Comparison of ENCODE assay signal across 2 cellular contexts in the genomic region with DNA sequence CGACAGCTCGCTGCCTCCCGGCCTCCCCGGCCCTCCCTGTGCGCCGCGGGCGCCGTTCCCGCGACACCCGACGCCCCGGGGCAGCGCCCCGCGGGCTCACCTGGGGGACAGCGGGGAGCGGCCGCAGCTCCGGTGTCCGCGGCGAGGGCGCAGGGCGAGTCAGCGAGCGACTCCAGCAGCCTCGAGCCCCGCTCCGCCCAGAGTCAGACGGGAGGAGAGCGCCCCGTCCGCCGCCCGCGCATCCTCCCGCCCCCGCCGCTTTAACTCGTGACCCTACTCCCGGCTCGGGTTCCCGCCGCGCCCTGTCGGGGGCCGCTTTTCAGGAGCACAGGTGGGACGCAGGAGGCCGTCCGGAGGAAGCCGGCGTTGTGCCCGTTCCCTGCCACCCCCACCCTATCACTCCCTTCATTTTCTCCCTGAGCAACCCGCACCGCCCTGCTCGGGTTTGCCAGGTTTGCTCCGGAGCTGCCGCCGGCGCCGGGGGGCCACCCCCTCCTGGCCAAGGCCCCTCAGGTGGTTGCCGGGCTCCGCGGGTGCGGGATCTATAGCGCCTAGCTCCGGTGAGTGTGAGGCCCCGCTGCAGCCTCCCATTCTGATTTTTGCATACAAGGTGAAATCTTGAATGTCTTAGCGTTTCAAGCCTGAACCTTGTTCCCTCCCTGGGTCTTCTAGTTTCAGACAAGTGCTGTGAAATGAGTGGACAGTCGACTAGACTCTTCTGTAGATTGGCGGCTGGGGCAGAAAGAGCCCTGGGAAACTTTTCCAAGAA.
TF ChIP-seq lines count a peak whose summit lies in the region.

A gene with protein sequence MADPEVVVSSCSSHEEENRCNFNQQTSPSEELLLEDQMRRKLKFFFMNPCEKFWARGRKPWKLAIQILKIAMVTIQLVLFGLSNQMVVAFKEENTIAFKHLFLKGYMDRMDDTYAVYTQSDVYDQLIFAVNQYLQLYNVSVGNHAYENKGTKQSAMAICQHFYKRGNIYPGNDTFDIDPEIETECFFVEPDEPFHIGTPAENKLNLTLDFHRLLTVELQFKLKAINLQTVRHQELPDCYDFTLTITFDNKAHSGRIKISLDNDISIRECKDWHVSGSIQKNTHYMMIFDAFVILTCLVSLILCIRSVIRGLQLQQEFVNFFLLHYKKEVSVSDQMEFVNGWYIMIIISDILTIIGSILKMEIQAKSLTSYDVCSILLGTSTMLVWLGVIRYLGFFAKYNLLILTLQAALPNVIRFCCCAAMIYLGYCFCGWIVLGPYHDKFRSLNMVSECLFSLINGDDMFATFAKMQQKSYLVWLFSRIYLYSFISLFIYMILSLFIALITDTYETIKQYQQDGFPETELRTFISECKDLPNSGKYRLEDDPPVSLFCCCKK (minus strand): TSS at position 205 of the 769 bp plus-strand sequence. CDS start 3,140 bp downstream, outside the sequence.

TF ChIP-seq in GM12891, 5 proteins besides CTCF, POLR2A, EP300 and RAD21:
- TF ChIP-seq SPI1 (IDR thresholded peaks at IDR 0.05; ENCODE audit: low read depth, low read length), result no peak
- TF ChIP-seq PAX5 (IDR thresholded peaks at IDR 0.05; ENCODE audit: insufficient read depth, low read length, severe bottlenecking), result no peak
- TF ChIP-seq TAF1 (IDR thresholded peaks at IDR 0.05; ENCODE audit: low read depth, low read length), result no peak
- no peak for TF ChIP-seq POLR2AphosphoS5 (IDR thresholded peaks at IDR 0.05; ENCODE audit: low read depth, low read length)
- TF ChIP-seq POU2F2 (IDR thresholded peaks at IDR 0.05; ENCODE audit: low read depth, low read length), result peak; percentile 16; the same call in 1 of the 2 replicates

TF ChIP-seq in H1, 55 proteins besides CTCF, POLR2A, EP300 and RAD21:
- TF ChIP-seq KDM4A (IDR thresholded peaks at IDR 0.05; ENCODE audit: low read depth, low read length, severe bottlenecking) (peak; percentile 87), CREB1 (IDR thresholded peaks at IDR 0.05) (no peak), ASH2L (IDR thresholded peaks at IDR 0.05; ENCODE audit: low read length) (peak; percentile 40), RNF2 (IDR thresholded peaks at IDR 0.05; ENCODE audit: borderline replicate concordance, low read depth, low read length, missing control alignments, poor library complexity, severe bottlenecking) (no peak), ATF2 (IDR thresholded peaks at IDR 0.05; ENCODE audit: low read length) (no peak), CTBP2 (IDR thresholded peaks at IDR 0.05; ENCODE audit: borderline replicate concordance, insufficient read depth, insufficient read length, low read length) (no peak), EZH2 (IDR thresholded peaks at IDR 0.05; ENCODE audit: low read depth, low read length, severe bottlenecking) (peak; percentile 55), EGR1 (IDR thresholded peaks at IDR 0.05; ENCODE audit: borderline replicate concordance, low read depth, low read length) (peak; percentile 65; the same call in 1 of the 2 replicates), KDM5A (IDR thresholded peaks at IDR 0.05; ENCODE audit: low read length) (no peak), NRF1 (IDR thresholded peaks at IDR 0.05; ENCODE audit: low read depth, low read length) (no peak), RBBP5 (IDR thresholded peaks at IDR 0.05; ENCODE audit: borderline replicate concordance, low read depth, low read length) (peak; percentile 53; the same call in 1 of the 2 replicates), TCF12 (IDR thresholded peaks at IDR 0.05; ENCODE audit: low read depth, low read length) (no peak), TEAD4 (IDR thresholded peaks at IDR 0.05; ENCODE audit: low read depth, low read length) (no peak), RXRA (IDR thresholded peaks at IDR 0.05; ENCODE audit: insufficient read depth, low read depth, low read length) (no peak), GABPA (IDR thresholded peaks at IDR 0.05; ENCODE audit: borderline replicate concordance, insufficient read depth, low read length) (no peak), TAF7 (optimal IDR thresholded peaks at IDR 0.05; ENCODE audit: borderline replicate concordance, low read depth, low read length) (peak; percentile 11), JUND (IDR thresholded peaks at IDR 0.05; ENCODE audit: low read length) (no peak), SIN3A (conservative IDR thresholded peaks at IDR 0.05 in 1 of 2, IDR thresholded peaks at IDR 0.05 in 1 of 2; ENCODE audit: low read depth in 1 of 2, low read length in 2 of 2) (no peak), SP1 (IDR thresholded peaks at IDR 0.05; ENCODE audit: low read depth, low read length) (no peak), HDAC6 (IDR thresholded peaks at IDR 0.05; ENCODE audit: low read depth, low read length) (no peak)
TF ChIP-seq in H1: peak in this region for 6.
